1 cellular context compared by ENCODE assay signal in genomic region chr7:45973725-45974532, GRCh38.
TF ChIP-seq lines count a peak whose summit lies in the region.

No MANE protein-coding gene starts in this region.

TF ChIP-seq in HepG2, 621 proteins besides CTCF, POLR2A, EP300 and RAD21 (continued from another document and continues in another):
- TF ChIP-seq, protein P1, sequence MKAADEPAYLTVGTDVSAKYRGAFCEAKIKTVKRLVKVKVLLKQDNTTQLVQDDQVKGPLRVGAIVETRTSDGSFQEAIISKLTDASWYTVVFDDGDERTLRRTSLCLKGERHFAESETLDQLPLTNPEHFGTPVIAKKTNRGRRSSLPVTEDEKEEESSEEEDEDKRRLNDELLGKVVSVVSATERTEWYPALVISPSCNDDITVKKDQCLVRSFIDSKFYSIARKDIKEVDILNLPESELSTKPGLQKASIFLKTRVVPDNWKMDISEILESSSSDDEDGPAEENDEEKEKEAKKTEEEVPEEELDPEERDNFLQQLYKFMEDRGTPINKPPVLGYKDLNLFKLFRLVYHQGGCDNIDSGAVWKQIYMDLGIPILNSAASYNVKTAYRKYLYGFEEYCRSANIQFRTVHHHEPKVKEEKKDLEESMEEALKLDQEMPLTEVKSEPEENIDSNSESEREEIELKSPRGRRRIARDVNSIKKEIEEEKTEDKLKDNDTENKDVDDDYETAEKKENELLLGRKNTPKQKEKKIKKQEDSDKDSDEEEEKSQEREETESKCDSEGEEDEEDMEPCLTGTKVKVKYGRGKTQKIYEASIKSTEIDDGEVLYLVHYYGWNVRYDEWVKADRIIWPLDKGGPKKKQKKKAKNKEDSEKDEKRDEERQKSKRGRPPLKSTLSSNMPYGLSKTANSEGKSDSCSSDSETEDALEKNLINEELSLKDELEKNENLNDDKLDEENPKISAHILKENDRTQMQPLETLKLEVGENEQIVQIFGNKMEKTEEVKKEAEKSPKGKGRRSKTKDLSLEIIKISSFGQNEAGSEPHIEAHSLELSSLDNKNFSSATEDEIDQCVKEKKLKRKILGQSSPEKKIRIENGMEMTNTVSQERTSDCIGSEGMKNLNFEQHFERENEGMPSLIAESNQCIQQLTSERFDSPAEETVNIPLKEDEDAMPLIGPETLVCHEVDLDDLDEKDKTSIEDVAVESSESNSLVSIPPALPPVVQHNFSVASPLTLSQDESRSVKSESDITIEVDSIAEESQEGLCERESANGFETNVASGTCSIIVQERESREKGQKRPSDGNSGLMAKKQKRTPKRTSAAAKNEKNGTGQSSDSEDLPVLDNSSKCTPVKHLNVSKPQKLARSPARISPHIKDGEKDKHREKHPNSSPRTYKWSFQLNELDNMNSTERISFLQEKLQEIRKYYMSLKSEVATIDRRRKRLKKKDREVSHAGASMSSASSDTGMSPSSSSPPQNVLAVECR (CRISPR knock-in tag; IDR thresholded peaks at IDR 0.05; ENCODE audit: borderline replicate concordance): peak; percentile 55; the same call in 1 of the 2 replicates
- 0 out of 2 replicates have a peak, but pooled peaks have one; percentile 33 for TF ChIP-seq TBP (CRISPR knock-in tag; IDR thresholded peaks at IDR 0.05)
- TF ChIP-seq RARA (CRISPR knock-in tag; IDR thresholded peaks at IDR 0.05): peak; percentile 98
- TF ChIP-seq MZF1 (CRISPR knock-in tag; IDR thresholded peaks at IDR 0.05; ENCODE audit: borderline replicate concordance): no peak
- peak; percentile 88; the same call in 1 of the 2 replicates for TF ChIP-seq TRIM24 (CRISPR knock-in tag; IDR thresholded peaks at IDR 0.05)
- TF ChIP-seq AHR (CRISPR knock-in tag; IDR thresholded peaks at IDR 0.05): no peak
- peak; percentile 66 for TF ChIP-seq HOXD1 (CRISPR knock-in tag; IDR thresholded peaks at IDR 0.05)
- no peak for TF ChIP-seq ZNF121 (CRISPR knock-in tag; IDR thresholded peaks at IDR 0.05)
- TF ChIP-seq HIVEP1 (CRISPR knock-in tag; IDR thresholded peaks at IDR 0.05): peak; percentile 51; the same call in 1 of the 2 replicates
- peak; percentile 18; the same call in 1 of the 2 replicates for TF ChIP-seq IKZF5 (CRISPR knock-in tag; IDR thresholded peaks at IDR 0.05)
- no peak for TF ChIP-seq NFRKB (IDR thresholded peaks at IDR 0.05)
- peak; percentile 62; the same call in 1 of the 2 replicates for TF ChIP-seq KDM1A (CRISPR knock-in tag; IDR thresholded peaks at IDR 0.05)
- TF ChIP-seq, protein P2, sequence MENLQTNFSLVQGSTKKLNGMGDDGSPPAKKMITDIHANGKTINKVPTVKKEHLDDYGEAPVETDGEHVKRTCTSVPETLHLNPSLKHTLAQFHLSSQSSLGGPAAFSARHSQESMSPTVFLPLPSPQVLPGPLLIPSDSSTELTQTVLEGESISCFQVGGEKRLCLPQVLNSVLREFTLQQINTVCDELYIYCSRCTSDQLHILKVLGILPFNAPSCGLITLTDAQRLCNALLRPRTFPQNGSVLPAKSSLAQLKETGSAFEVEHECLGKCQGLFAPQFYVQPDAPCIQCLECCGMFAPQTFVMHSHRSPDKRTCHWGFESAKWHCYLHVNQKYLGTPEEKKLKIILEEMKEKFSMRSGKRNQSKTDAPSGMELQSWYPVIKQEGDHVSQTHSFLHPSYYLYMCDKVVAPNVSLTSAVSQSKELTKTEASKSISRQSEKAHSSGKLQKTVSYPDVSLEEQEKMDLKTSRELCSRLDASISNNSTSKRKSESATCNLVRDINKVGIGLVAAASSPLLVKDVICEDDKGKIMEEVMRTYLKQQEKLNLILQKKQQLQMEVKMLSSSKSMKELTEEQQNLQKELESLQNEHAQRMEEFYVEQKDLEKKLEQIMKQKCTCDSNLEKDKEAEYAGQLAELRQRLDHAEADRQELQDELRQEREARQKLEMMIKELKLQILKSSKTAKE (CRISPR knock-in tag; IDR thresholded peaks at IDR 0.05; ENCODE audit: borderline replicate concordance): peak; percentile 49; the same call in 1 of the 2 replicates
- peak; percentile 88 for TF ChIP-seq SALL1 (CRISPR knock-in tag; IDR thresholded peaks at IDR 0.05)
- peak; percentile 71; the same call in 1 of the 2 replicates for TF ChIP-seq ZBTB20 (CRISPR knock-in tag; IDR thresholded peaks at IDR 0.05; ENCODE audit: borderline replicate concordance, low read depth)
- TF ChIP-seq, protein P3, sequence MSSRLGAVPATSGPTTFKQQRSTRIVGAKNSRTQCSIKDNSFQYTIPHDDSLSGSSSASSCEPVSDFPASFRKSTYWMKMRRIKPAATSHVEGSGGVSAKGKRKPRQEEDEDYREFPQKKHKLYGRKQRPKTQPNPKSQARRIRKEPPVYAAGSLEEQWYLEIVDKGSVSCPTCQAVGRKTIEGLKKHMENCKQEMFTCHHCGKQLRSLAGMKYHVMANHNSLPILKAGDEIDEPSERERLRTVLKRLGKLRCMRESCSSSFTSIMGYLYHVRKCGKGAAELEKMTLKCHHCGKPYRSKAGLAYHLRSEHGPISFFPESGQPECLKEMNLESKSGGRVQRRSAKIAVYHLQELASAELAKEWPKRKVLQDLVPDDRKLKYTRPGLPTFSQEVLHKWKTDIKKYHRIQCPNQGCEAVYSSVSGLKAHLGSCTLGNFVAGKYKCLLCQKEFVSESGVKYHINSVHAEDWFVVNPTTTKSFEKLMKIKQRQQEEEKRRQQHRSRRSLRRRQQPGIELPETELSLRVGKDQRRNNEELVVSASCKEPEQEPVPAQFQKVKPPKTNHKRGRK (CRISPR knock-in tag; IDR thresholded peaks at IDR 0.05): peak; percentile 13; the same call in 1 of the 2 replicates
- peak; percentile 94 for TF ChIP-seq ISL2 (CRISPR knock-in tag; IDR thresholded peaks at IDR 0.05)
- no peak for TF ChIP-seq MATR3 (CRISPR knock-in tag; IDR thresholded peaks at IDR 0.05)
- TF ChIP-seq ONECUT2 (CRISPR knock-in tag; IDR thresholded peaks at IDR 0.05): no peak
- TF ChIP-seq SALL2 (CRISPR knock-in tag; IDR thresholded peaks at IDR 0.05): peak; percentile 40; the same call in 1 of the 2 replicates
- TF ChIP-seq NR2C2 (CRISPR knock-in tag; IDR thresholded peaks at IDR 0.05; ENCODE audit: borderline replicate concordance): peak; percentile 51; the same call in 1 of the 2 replicates
- no peak for TF ChIP-seq LCORL (IDR thresholded peaks at IDR 0.05)
- TF ChIP-seq LCORL (CRISPR knock-in tag; IDR thresholded peaks at IDR 0.05): peak; percentile 91
- no peak for TF ChIP-seq CC2D1A (CRISPR knock-in tag; IDR thresholded peaks at IDR 0.05)
- TF ChIP-seq ZNF318 (CRISPR knock-in tag; IDR thresholded peaks at IDR 0.05): no peak
- peak; percentile 85 for TF ChIP-seq NR2F2 (IDR thresholded peaks at IDR 0.05; ENCODE audit: borderline replicate concordance, low read depth)
- TF ChIP-seq ZNF564 (CRISPR knock-in tag; IDR thresholded peaks at IDR 0.05): peak; percentile 71
- TF ChIP-seq, protein P4, sequence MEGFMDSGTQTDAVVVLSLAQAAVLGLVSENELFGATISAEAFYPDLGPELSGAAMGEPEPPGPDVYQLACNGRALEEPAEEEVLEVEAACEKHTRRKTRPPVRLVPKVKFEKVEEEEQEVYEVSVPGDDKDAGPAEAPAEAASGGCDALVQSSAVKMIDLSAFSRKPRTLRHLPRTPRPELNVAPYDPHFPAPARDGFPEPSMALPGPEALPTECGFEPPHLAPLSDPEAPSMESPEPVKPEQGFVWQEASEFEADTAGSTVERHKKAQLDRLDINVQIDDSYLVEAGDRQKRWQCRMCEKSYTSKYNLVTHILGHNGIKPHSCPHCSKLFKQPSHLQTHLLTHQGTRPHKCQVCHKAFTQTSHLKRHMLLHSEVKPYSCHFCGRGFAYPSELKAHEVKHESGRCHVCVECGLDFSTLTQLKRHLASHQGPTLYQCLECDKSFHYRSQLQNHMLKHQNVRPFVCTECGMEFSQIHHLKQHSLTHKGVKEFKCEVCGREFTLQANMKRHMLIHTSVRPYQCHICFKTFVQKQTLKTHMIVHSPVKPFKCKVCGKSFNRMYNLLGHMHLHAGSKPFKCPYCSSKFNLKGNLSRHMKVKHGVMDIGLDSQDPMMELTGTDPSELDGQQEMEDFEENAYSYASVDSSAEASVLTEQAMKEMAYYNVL (CRISPR knock-in tag; IDR thresholded peaks at IDR 0.05; ENCODE audit: borderline replicate concordance): peak; percentile 90
- 0 out of 2 replicates have a peak, but pooled peaks have one; percentile 44 for TF ChIP-seq IRF2 (CRISPR knock-in tag; IDR thresholded peaks at IDR 0.05)
- no peak for TF ChIP-seq ZNF543 (CRISPR knock-in tag; IDR thresholded peaks at IDR 0.05)
- TF ChIP-seq PPARG (CRISPR knock-in tag; conservative IDR thresholded peaks at IDR 0.05): peak; percentile 63
- TF ChIP-seq ZBTB3 (CRISPR knock-in tag; IDR thresholded peaks at IDR 0.05; ENCODE audit: borderline replicate concordance, low read depth): 0 out of 2 replicates have a peak, but pooled peaks have one; percentile 25
- TF ChIP-seq FLYWCH1 (CRISPR knock-in tag; IDR thresholded peaks at IDR 0.05): no peak
- peak; percentile 73; the same call in 1 of the 2 replicates for TF ChIP-seq HDAC2 (CRISPR knock-in tag; IDR thresholded peaks at IDR 0.05)
- TF ChIP-seq ZNF335 (CRISPR knock-in tag; IDR thresholded peaks at IDR 0.05): peak; percentile 25; the same call in 1 of the 2 replicates
- peak; percentile 46; the same call in 1 of the 2 replicates for TF ChIP-seq ZNF574 (CRISPR knock-in tag; IDR thresholded peaks at IDR 0.05)
- no peak for TF ChIP-seq PHF20 (CRISPR knock-in tag; IDR thresholded peaks at IDR 0.05)
- TF ChIP-seq CREB1 (IDR thresholded peaks at IDR 0.05): no peak
- TF ChIP-seq CREB1 (CRISPR knock-in tag; IDR thresholded peaks at IDR 0.05): peak; percentile 28; the same call in 1 of the 2 replicates
- peak; percentile 51; the same call in 1 of the 2 replicates for TF ChIP-seq TARDBP (CRISPR knock-in tag; IDR thresholded peaks at IDR 0.05)
- TF ChIP-seq BCL6 (CRISPR knock-in tag; IDR thresholded peaks at IDR 0.05): peak; percentile 58
